ENCODE assay signal across 8 cellular contexts in genomic region chr7:112084506-112084905, GRCh38.
DNase-seq lines count a peak whose midpoint lies in the region; ATAC-seq and TF ChIP-seq lines count a peak whose summit lies in the region.

No MANE protein-coding gene starts in this region.

- DNase-seq in brain microvascular endothelial cell = peak; percentile 90
- peak; percentile 68 for DNase-seq in renal cortical epithelial cell (ENCODE audit: low read depth)
- no peak for DNase-seq in stimulated activated CD4-positive, alpha-beta T cell treated with anti-CD3 and anti-CD28 coated beads, Interleukin-2, amount 100 ng/mL, for 48 hours
- no peak for DNase-seq in putamen (ENCODE audit: low spot score)
- DNase-seq in HPDE6-E6E7 (ENCODE audit: extremely low spot score) = no peak
- no peak for DNase-seq in activated CD4-positive, alpha-beta T cell treated with anti-CD3 and anti-CD28 coated beads, Interleukin-2, amount 10 ng/mL, durations not matched to agents 24 days and 14 days

- no peaks in the 10 kb centered on the region for H3K36me3 Mint-ChIP-seq in activated CD4-positive, alpha-beta T cell treated with anti-CD3 and anti-CD28 coated beads, Interleukin-2, amount 10 ng/mL, durations not matched to agents 24 days and 14 days (ENCODE audit: low read depth)

- H3K27me3 ChIP-seq in brain microvascular endothelial cell (replicated peaks) = no peaks in the 10 kb centered on the region

- intact Hi-C loops in activated CD4-positive, alpha-beta T cell treated with anti-CD3 and anti-CD28 coated beads, Interleukin-2, amount 10 ng/mL, durations not matched to agents 24 days and 14 days (cut with micrococcal nuclease) = no loop called here

- no peak overlapping the region for H3K4me3 ChIP-seq in brain microvascular endothelial cell (ENCODE audit: low read depth, low read length)

- peak overlapping the region; percentile 95 for H3K27ac ChIP-seq in brain microvascular endothelial cell

- TF ChIP-seq CTCF in brain microvascular endothelial cell (IDR thresholded peaks at IDR 0.05; ENCODE audit: low read depth, low read length, missing control alignments) = no peak

- peaks cover 7% of the 10 kb centered on the region for H3K4me1 Mint-ChIP-seq in activated CD4-positive, alpha-beta T cell treated with anti-CD3 and anti-CD28 coated beads, Interleukin-2, amount 10 ng/mL, durations not matched to agents 24 days and 14 days

- no peak overlapping the region for H3K27ac Mint-ChIP-seq in activated CD4-positive, alpha-beta T cell treated with anti-CD3 and anti-CD28 coated beads, Interleukin-2, amount 10 ng/mL, durations not matched to agents 24 days and 14 days

- in situ Hi-C loops in brain microvascular endothelial cell (cut with HindIII; ENCODE audit: low pct_ligation_motif_present, low sequenced_read_pairs) = no loop called here

- H3K4me3 Mint-ChIP-seq in activated CD4-positive, alpha-beta T cell treated with anti-CD3 and anti-CD28 coated beads, Interleukin-2, amount 10 ng/mL, durations not matched to agents 24 days and 14 days = no peak overlapping the region

- no peaks in the 10 kb centered on the region for H3K9me3 Mint-ChIP-seq in activated CD4-positive, alpha-beta T cell treated with anti-CD3 and anti-CD28 coated beads, Interleukin-2, amount 10 ng/mL, durations not matched to agents 24 days and 14 days

- H3K27me3 Mint-ChIP-seq in activated CD4-positive, alpha-beta T cell treated with anti-CD3 and anti-CD28 coated beads, Interleukin-2, amount 10 ng/mL, durations not matched to agents 24 days and 14 days = peaks cover 13% of the 10 kb centered on the region

- ATAC-seq in GM19025 (IDR thresholded peaks at IDR 0.05; ENCODE audit: low read depth, unreplicated experiment) (peak; percentile 63), HG02885 (IDR thresholded peaks at IDR 0.05; ENCODE audit: poor library complexity, unreplicated experiment) (peak; percentile 64)

- no peaks in the 10 kb centered on the region for H3K36me3 ChIP-seq in brain microvascular endothelial cell (replicated peaks)

Comparison
In these comparisons a context has a peak if more than half of its experiments do, and no peak if none do; other contexts are left out.
1. DNase-seq: peak in brain microvascular endothelial cell (single experiment) and renal cortical epithelial cell (single experiment); none in stimulated activated CD4-positive, alpha-beta T cell treated with anti-CD3 and anti-CD28 coated beads, Interleukin-2, amount 100 ng/mL, for 48 hours (0 of 2), putamen (single experiment), HPDE6-E6E7 (single experiment) and activated CD4-positive, alpha-beta T cell treated with anti-CD3 and anti-CD28 coated beads, Interleukin-2, amount 10 ng/mL, durations not matched to agents 24 days and 14 days (single experiment).